ENCODE assay signal across 8 cellular contexts in genomic region chr6:127464161-127464880, GRCh38. TPM values are rescaled to one million over a fixed set of nuclear protein-coding genes. Genes with fewer than 3 reads are reported as not detected.
A peak's percentile ranks its signal among the peaks of the same experiment; 100 is the strongest.
DNase-seq lines count a peak whose midpoint lies in the region; ATAC-seq lines count a peak whose summit lies in the region.

No MANE protein-coding gene starts in this region.

- H3K27me3 ChIP-seq in adipocyte (replicated peaks; ENCODE audit: control insufficient read depth, insufficient read depth, low read length) (no peaks in the 10 kb centered on the region), skeletal muscle satellite cell (ENCODE audit: control insufficient read depth, insufficient read depth, low read length) (no peaks in the 10 kb centered on the region)

- H3K4me2 ChIP-seq in skeletal muscle satellite cell (ENCODE audit: low read length): peak overlapping the region; percentile 63

- peaks cover 30% of the 10 kb centered on the region for H3K4me1 ChIP-seq in adipocyte (ENCODE audit: control insufficient read depth, insufficient read depth, low read length)
- peaks cover 43% of the 10 kb centered on the region for H3K4me1 ChIP-seq in skeletal muscle satellite cell (ENCODE audit: control insufficient read depth, insufficient read depth, low read length)

- DNase-seq in Daoy (ENCODE audit: low read depth): peak; percentile 32
- DNase-seq in adipocyte (ENCODE audit: low read depth): peak; percentile 91
- DNase-seq in left cardiac atrium: no peak
- no peak for DNase-seq in NCI-H526 treated with DMSO at 0.1 percent for 48 hours (lab: John Stamatoyannopoulos, UW)
- DNase-seq in GOT3 (lab: John Stamatoyannopoulos, UW): no peak

- intact Hi-C loops in left cardiac atrium (cut with DNase I): loop anchor here (5.0 to 10.0 kb wide), 2 partner anchors 80 to 178 kb away; no protein-coding TSS in a partner anchor

- H3K4me3 ChIP-seq in adipocyte (ENCODE audit: low read length): peak overlapping the region; percentile 28
- H3K4me3 ChIP-seq in skeletal muscle satellite cell (ENCODE audit: low read length): peak overlapping the region; percentile 11

- H3K36me3 ChIP-seq in adipocyte (ENCODE audit: control insufficient read depth, insufficient read depth, low read length, severe bottlenecking) (no peaks in the 10 kb centered on the region), skeletal muscle satellite cell (ENCODE audit: insufficient read depth, low read length) (no peaks in the 10 kb centered on the region)

- peak overlapping the region; percentile 23 for H3K9ac ChIP-seq in adipocyte (ENCODE audit: low read length)
- H3K9ac ChIP-seq in skeletal muscle satellite cell (ENCODE audit: low read depth, low read length): peak overlapping the region; percentile 78

- ATAC-seq in left cardiac atrium (peak; percentile 71 to 95), GM21381 (IDR thresholded peaks at IDR 0.05; ENCODE audit: unreplicated experiment) (no peak), HG03159 (IDR thresholded peaks at IDR 0.05; ENCODE audit: unreplicated experiment) (no peak)

- H3K9me3 ChIP-seq in adipocyte (ENCODE audit: control insufficient read depth, low read length) (no peaks in the 10 kb centered on the region), skeletal muscle satellite cell (replicated peaks; ENCODE audit: low read length) (no peaks in the 10 kb centered on the region)

RNA-seq across cellular contexts. Expression of gene KIAA0408, which starts 5.1 kb away (rescaled TPM):
- 1.9 and 5.9 TPM in 2 replicates for total RNA-seq in Daoy (2014; rRNA removed; shearing (Covaris generic))
- 10 to 100 TPM in 1 of 2 donors, 1 to 10 TPM in 1; 1.5 to 12.9 TPM for total RNA-seq in left cardiac atrium
- 2.0 TPM in 2 replicates for total RNA-seq in skeletal muscle satellite cell (2012; rRNA removed)

Comparison
In these comparisons a context has a peak if more than half of its experiments do, and no peak if none do; other contexts are left out.
1. DNase-seq: peak in Daoy (single experiment) and adipocyte (single experiment); none in left cardiac atrium (single experiment), NCI-H526 treated with DMSO at 0.1 percent for 48 hours (single experiment) and GOT3 (single experiment).
2. ATAC-seq: peak in left cardiac atrium (2 of 2); none in GM21381 (single experiment) and HG03159 (single experiment).